ENCODE assay signal across 28 cellular contexts in the genomic region with DNA sequence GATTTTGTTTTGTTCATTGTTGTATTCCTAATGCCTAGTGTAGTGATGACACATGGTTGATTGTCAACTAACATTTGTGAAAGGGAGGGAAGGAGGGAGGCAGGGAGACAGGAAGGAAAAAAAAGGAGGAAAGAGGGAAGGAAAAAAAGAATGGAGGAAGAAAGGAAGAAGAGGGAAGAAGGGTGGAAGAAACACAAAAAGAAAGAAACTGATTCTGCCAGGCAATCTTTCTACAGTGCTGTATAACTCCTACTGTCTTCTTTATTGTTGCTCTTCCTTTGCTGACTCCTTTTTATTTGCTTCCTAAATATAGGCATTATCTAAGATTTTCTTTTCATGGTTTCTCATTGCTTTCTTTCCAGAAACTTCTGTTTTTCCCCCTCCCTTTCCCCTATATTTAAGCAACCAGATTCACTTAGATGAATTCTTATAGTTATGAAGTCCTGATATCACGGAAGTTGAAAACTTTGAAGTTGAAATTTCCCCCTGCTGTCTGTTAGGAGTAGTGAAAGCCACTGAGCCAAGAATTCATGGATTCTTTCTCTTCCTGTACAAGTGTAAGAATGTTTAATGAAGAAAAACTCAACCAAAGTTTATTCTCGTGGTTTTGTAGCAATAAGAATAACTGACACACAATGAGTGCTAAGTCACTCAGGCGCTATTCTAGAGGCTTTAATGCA.
"Had no signal": no experiment of that assay in that cellular context is flagged by ENCODE, and none has a peak within 500 bp of the region (broad histone marks: within the 10 kb centered on the region; RNA-seq: fewer than 3 reads in every experiment).

No MANE protein-coding gene starts in this region.

- H3K27ac Mint-ChIP-seq: activated CD4-positive, alpha-beta memory T cell treated with anti-CD3 and anti-CD28 coated beads for 36 hours; activated naive CD4-positive, alpha-beta T cell treated with anti-CD3 and anti-CD28 coated beads for 36 hours; activated naive CD8-positive, alpha-beta T cell treated with anti-CD3 and anti-CD28 coated beads, Interleukin-2, amount 10 ng/mL, durations not matched to agents 7 days and 5 days; natural killer cell treated with Interleukin-12 subunit alpha and Interleukin-12 subunit beta and Interleukin-15 and Interleukin-18, amount 100 ng/mL, for 72 hours; stimulated activated naive B cell treated with anti-CD40 and anti-IgM and Interleukin-4, amounts not matched to agents 10 μg/mL and 1 μg/mL and 100 μg/mL, for 72 hours had no signal

- H3K27me3 Mint-ChIP-seq: activated CD4-positive, alpha-beta memory T cell treated with anti-CD3 and anti-CD28 coated beads for 36 hours; activated naive CD8-positive, alpha-beta T cell treated with anti-CD3 and anti-CD28 coated beads, Interleukin-2, amount 10 ng/mL, durations not matched to agents 7 days and 5 days; natural killer cell treated with Interleukin-12 subunit alpha and Interleukin-12 subunit beta and Interleukin-15 and Interleukin-18, amount 100 ng/mL, for 72 hours; stimulated activated naive B cell treated with anti-CD40 and anti-IgM and Interleukin-4, amounts not matched to agents 10 μg/mL and 1 μg/mL and 100 μg/mL, for 72 hours had no signal

- H3K36me3 Mint-ChIP-seq: activated CD4-positive, alpha-beta memory T cell treated with anti-CD3 and anti-CD28 coated beads for 36 hours; activated naive CD8-positive, alpha-beta T cell treated with anti-CD3 and anti-CD28 coated beads, Interleukin-2, amount 10 ng/mL, durations not matched to agents 7 days and 5 days; stimulated activated naive B cell treated with anti-CD40 and anti-IgM and Interleukin-4, amounts not matched to agents 10 μg/mL and 1 μg/mL and 100 μg/mL, for 72 hours had no signal

- ATAC-seq: foreskin keratinocyte; left lung; natural killer cell treated with Interleukin-12 subunit alpha and Interleukin-12 subunit beta and Interleukin-15 and Interleukin-18, amount 100 ng/mL, for 72 hours; sciatic nerve; stimulated activated naive B cell treated with anti-CD40 and anti-IgM and Interleukin-4, amounts not matched to agents 10 μg/mL and 1 μg/mL and 100 μg/mL, for 72 hours had no signal

- H3K4me1 ChIP-seq: breast epithelium, foreskin keratinocyte, left lung, parathyroid adenoma, testis, vagina had no signal

- H3K4me1 Mint-ChIP-seq: activated naive CD8-positive, alpha-beta T cell treated with anti-CD3 and anti-CD28 coated beads, Interleukin-2, amount 10 ng/mL, durations not matched to agents 7 days and 5 days; stimulated activated naive B cell treated with anti-CD40 and anti-IgM and Interleukin-4, amounts not matched to agents 10 μg/mL and 1 μg/mL and 100 μg/mL, for 72 hours had no signal

- H3K79me2 ChIP-seq: parathyroid adenoma had no signal

- H3K36me3 ChIP-seq: breast epithelium, left lung, vagina had no signal

- H3K9ac ChIP-seq: parathyroid adenoma had no signal

- H3K9me3 ChIP-seq: breast epithelium, testis, vagina had no signal

- H3K4me3 Mint-ChIP-seq: activated CD4-positive, alpha-beta memory T cell treated with anti-CD3 and anti-CD28 coated beads for 36 hours; activated naive CD4-positive, alpha-beta T cell treated with anti-CD3 and anti-CD28 coated beads for 36 hours; activated naive CD8-positive, alpha-beta T cell treated with anti-CD3 and anti-CD28 coated beads, Interleukin-2, amount 10 ng/mL, durations not matched to agents 7 days and 5 days; natural killer cell treated with Interleukin-12 subunit alpha and Interleukin-12 subunit beta and Interleukin-15 and Interleukin-18, amount 100 ng/mL, for 72 hours; stimulated activated naive B cell treated with anti-CD40 and anti-IgM and Interleukin-4, amounts not matched to agents 10 μg/mL and 1 μg/mL and 100 μg/mL, for 72 hours had no signal

- DNase-seq: activated CD4-positive, alpha-beta memory T cell treated with anti-CD3 and anti-CD28 coated beads for 36 hours; activated CD4-positive, alpha-beta T cell treated with anti-CD3 and anti-CD28 coated beads for 4 hours; activated CD4-positive, CD25-positive, alpha-beta regulatory T cell; activated effector memory CD4-positive, alpha-beta T cell treated with Interleukin-2 at 50 U/mL for 16 hours; activated naive CD4-positive, alpha-beta T cell treated with anti-CD3 and anti-CD28 coated beads for 36 hours; activated naive CD8-positive, alpha-beta T cell treated with anti-CD3 and anti-CD28 coated beads, Interleukin-2, amount 10 ng/mL, durations not matched to agents 7 days and 5 days; activated T-cell treated with anti-CD3 and anti-CD28 coated beads, Interleukin-2, amount 50 U/mL, for 48 hours; amniotic stem cell; cerebellar nuclear complex; erythroblast; foreskin keratinocyte; hippocampal formation; kidney glomerular epithelial cell; left lung; nucleus accumbens; small intestine; stimulated activated CD4-positive, alpha-beta T cell treated with anti-CD3 and anti-CD28 coated beads, Interleukin-15, amount 100 ng/mL, for 24 hours; stimulated activated CD8-positive, alpha-beta memory T cell treated with anti-CD3 and anti-CD28 coated beads, Interleukin-4, amount 100 ng/mL, for 48 hours; stimulated activated naive B cell treated with anti-CD40 and anti-IgM and Interleukin-4, amounts not matched to agents 10 μg/mL and 1 μg/mL and 100 μg/mL, for 72 hours; T1000; testis; trophoblast cell had no signal

- H3K27me3 ChIP-seq: breast epithelium, foreskin keratinocyte, left lung, testis, vagina had no signal

- H2AFZ ChIP-seq: parathyroid adenoma had no signal

- H3K4me3 ChIP-seq: breast epithelium, left lung, lung, testis, vagina had no signal

- H3K27ac ChIP-seq: breast epithelium, foreskin keratinocyte, left lung, parathyroid adenoma, testis, vagina had no signal
